22 cellular contexts compared by ENCODE assay signal in genomic region chr7:22013711-22014110, GRCh38.
DNase-seq lines count a peak whose midpoint lies in the region; ATAC-seq and TF ChIP-seq lines count a peak whose summit lies in the region.
"Had no signal": no experiment of that assay in that cellular context is flagged by ENCODE, and none has a peak within 500 bp of the region (broad histone marks: within the 10 kb centered on the region; RNA-seq: fewer than 3 reads in every experiment).

No MANE protein-coding gene starts in this region.

- H3K36me3 Mint-ChIP-seq in nephron progenitor cell (ENCODE audit: low read depth), result no peaks in the 10 kb centered on the region
- H3K36me3 Mint-ChIP-seq: CD4-positive, alpha-beta memory T cell had no signal

- no peak overlapping the region for H3K4me3 Mint-ChIP-seq in nephron progenitor cell
- H3K4me3 Mint-ChIP-seq: CD4-positive, alpha-beta memory T cell had no signal

- H3K4me1 Mint-ChIP-seq in nephron progenitor cell, result peaks cover 13% of the 10 kb centered on the region
- H3K4me1 Mint-ChIP-seq: CD4-positive, alpha-beta memory T cell had no signal

- no peak for ATAC-seq in GM21360 (IDR thresholded peaks at IDR 0.05; ENCODE audit: unreplicated experiment)
- ATAC-seq: A549 had no signal

- peaks cover 18% of the 10 kb centered on the region for H3K9me3 Mint-ChIP-seq in nephron progenitor cell
- H3K9me3 Mint-ChIP-seq: CD4-positive, alpha-beta memory T cell had no signal

- DNase-seq in NCI-H446 (lab: John Stamatoyannopoulos, UW), result peak; percentile 6 to 43
- DNase-seq in NCI-H446 treated with DMSO at 0.1 percent for 48 hours (lab: John Stamatoyannopoulos, UW), result no peak
- DNase-seq in G401 (ENCODE audit: low spot score), result peak; percentile 71
- DNase-seq in cerebellum (ENCODE audit: low spot score), result peak; percentile 62
- no peak for DNase-seq in nephron progenitor cell
- DNase-seq in NOMO-1 (lab: John Stamatoyannopoulos, UW; ENCODE audit: unreplicated experiment in 2 of 2), result no peak
- no peak for DNase-seq in NCI-H510A (lab: John Stamatoyannopoulos, UW)
- DNase-seq: 8988T; ACHN; AML-193; BE2C; Calu3; CD4-positive, alpha-beta memory T cell; COR-L47; DMS79; EL; GF-D8; GM23248; H7; HCEC 1CT had no signal

- peak overlapping the region; percentile 22 for H3K27ac Mint-ChIP-seq in nephron progenitor cell

- in situ Hi-C loops in G401 (cut with HindIII; ENCODE audit: low sequenced_read_pairs), result no loop called here

- TF ChIP-seq CTCF in nephron progenitor cell (IDR thresholded peaks at IDR 0.05), result no peak

- no peaks in the 10 kb centered on the region for H3K27me3 Mint-ChIP-seq in nephron progenitor cell (ENCODE audit: low read depth, poor library complexity)

Comparison
In these comparisons a context has a peak if more than half of its experiments do, and no peak if none do; other contexts are left out.
1. DNase-seq: peak in NCI-H446 (2 of 2), G401 (single experiment) and cerebellum (single experiment); none in NCI-H446 treated with DMSO at 0.1 percent for 48 hours (single experiment), nephron progenitor cell (single experiment), NOMO-1 (0 of 2) and NCI-H510A (single experiment).